Comparison of ENCODE assay signal across 10 cellular contexts in genomic region chr2:239881561-239882320, GRCh38.
DNase-seq lines count a peak whose midpoint lies in the region; ATAC-seq and TF ChIP-seq lines count a peak whose summit lies in the region.
"Had no signal": no experiment of that assay in that cellular context is flagged by ENCODE, and none has a peak within 500 bp of the region (broad histone marks: within the 10 kb centered on the region; RNA-seq: fewer than 3 reads in every experiment).

No MANE protein-coding gene starts in this region.

- H3K4me1 ChIP-seq in colonic mucosa (no peaks in the 10 kb centered on the region), lung (ENCODE audit: control insufficient read depth in 2 of 2, insufficient read depth in 2 of 2, low read length in 2 of 2) (peaks cover 0 to 5% of the 10 kb centered on the region in 2 donors), upper lobe of right lung (peaks cover 4% of the 10 kb centered on the region)
- H3K4me1 ChIP-seq: A549 had no signal

- no peak for ATAC-seq in lung (ENCODE audit: insufficient read depth, low FRiP score)
- ATAC-seq in upper lobe of right lung: no peak
- ATAC-seq in HG02885 (IDR thresholded peaks at IDR 0.05; ENCODE audit: poor library complexity, unreplicated experiment): no peak
- ATAC-seq in GM21515 (IDR thresholded peaks at IDR 0.05; ENCODE audit: unreplicated experiment): no peak

- intact Hi-C loops in colonic mucosa (cut with DNase I) (loop anchor here (10.0 kb wide), 1 partner anchor 627 kb away; no protein-coding TSS in a partner anchor), upper lobe of right lung (cut with DNase I) (no loop called here)

- H3K27me3 ChIP-seq in colonic mucosa (no peaks in the 10 kb centered on the region), lung (ENCODE audit: control insufficient read depth, insufficient read depth) (no peaks in the 10 kb centered on the region), upper lobe of right lung (peaks cover 5% of the 10 kb centered on the region)

- 32 to 35% methylated on average over 17 of the region's 17 CpGs for WGBS in lung, 2 donors

- H3K9me3 ChIP-seq in colonic mucosa: no peaks in the 10 kb centered on the region
- peaks cover 0 to 10% of the 10 kb centered on the region in 2 donors for H3K9me3 ChIP-seq in lung (ENCODE audit: control insufficient read depth in 2 of 2, insufficient read depth in 1 of 2, low read length in 1 of 2)
- H3K9me3 ChIP-seq in upper lobe of right lung: peaks cover 14% of the 10 kb centered on the region

- H3K4me3 ChIP-seq in colonic mucosa: no peak overlapping the region
- no peak overlapping the region for H3K4me3 ChIP-seq in lung
- no peak overlapping the region for H3K4me3 ChIP-seq in upper lobe of right lung
- H3K4me3 ChIP-seq: A549 had no signal

- TF ChIP-seq CTCF in colonic mucosa (IDR thresholded peaks at IDR 0.05) (no peak), lung (IDR thresholded peaks at IDR 0.05; ENCODE audit: control extremely low read depth, extremely low read depth) (no peak), upper lobe of right lung (IDR thresholded peaks at IDR 0.05) (no peak)

- peak; percentile 47 for DNase-seq in activated effector memory CD4-positive, alpha-beta T cell treated with anti-CD3 and anti-CD28 coated beads, Interleukin-2, amount 50 U/mL, for 16 hours
- DNase-seq in activated effector memory CD4-positive, alpha-beta T cell treated with Interleukin-2 at 50 U/mL for 16 hours: no peak
- DNase-seq in colonic mucosa: peak; percentile 15
- DNase-seq in lung (ENCODE audit: low spot score): peak; percentile 28
- DNase-seq in upper lobe of right lung: peak; percentile 51
- DNase-seq in stimulated activated naive CD4-positive, alpha-beta T cell (lab: John Stamatoyannopoulos, UW): no peak
- DNase-seq: NCI-H1694 had no signal

- no peak overlapping the region for H3K9ac ChIP-seq in colonic mucosa (ENCODE audit: low read depth in 2 of 2, low read length in 2 of 2)

- H3K36me3 ChIP-seq in colonic mucosa (no peaks in the 10 kb centered on the region), lung (ENCODE audit: control insufficient read depth in 2 of 2, insufficient read depth in 2 of 2, low read length in 2 of 2) (no peaks in the 10 kb centered on the region), upper lobe of right lung (no peaks in the 10 kb centered on the region)

- H3K27ac ChIP-seq in colonic mucosa: no peak overlapping the region
- no peak overlapping the region for H3K27ac ChIP-seq in lung (ENCODE audit: low read depth in 1 of 2, low read length in 1 of 2)
- H3K27ac ChIP-seq in upper lobe of right lung: no peak overlapping the region
- H3K27ac ChIP-seq: A549 had no signal

Comparison
In these comparisons a context has a peak if more than half of its experiments do, and no peak if none do; other contexts are left out.
1. DNase-seq: peak in activated effector memory CD4-positive, alpha-beta T cell treated with anti-CD3 and anti-CD28 coated beads, Interleukin-2, amount 50 U/mL, for 16 hours (single experiment), colonic mucosa (single experiment), lung (single experiment) and upper lobe of right lung (single experiment); none in activated effector memory CD4-positive, alpha-beta T cell treated with Interleukin-2 at 50 U/mL for 16 hours (single experiment) and stimulated activated naive CD4-positive, alpha-beta T cell (0 of 6).